In the genomic region with DNA sequence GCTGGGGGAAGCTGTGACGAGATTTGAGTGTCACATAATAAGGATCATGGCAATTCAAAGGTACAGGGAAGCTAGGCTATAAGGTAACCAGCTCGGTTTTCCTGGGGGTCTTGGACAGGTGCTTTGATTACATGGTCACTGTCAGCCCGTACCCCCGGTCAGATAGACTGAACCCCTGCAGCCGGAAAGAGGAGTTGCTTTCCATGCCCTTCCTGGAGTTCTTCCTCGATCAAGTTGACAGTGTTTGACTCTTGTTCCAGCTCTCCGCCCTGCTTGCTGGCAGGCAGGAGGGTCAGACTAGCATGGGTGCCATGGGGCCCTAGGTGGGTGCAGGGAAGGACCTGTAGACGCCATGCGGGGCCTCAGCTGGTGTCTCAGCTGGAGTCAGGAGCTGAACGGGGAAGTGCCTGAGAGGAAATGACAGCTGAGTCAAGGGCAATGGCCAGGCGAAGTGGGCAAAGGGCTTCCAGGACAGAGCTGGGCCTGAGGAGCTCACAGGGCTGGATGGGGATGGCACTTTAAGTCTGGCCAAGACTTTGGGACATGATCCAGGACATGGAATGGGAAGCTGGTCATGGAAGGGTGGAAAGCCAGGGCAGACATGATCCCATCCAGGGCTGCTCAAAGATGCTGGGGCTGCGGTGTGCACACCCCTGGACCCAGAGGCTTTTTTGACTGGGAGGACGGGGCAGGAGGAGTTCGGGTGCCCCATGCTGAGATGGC, we compare ENCODE assay signal across 8 cellular contexts. TPM values are rescaled to one million over a fixed set of nuclear protein-coding genes. Genes with fewer than 3 reads are reported as not detected.
DNase-seq lines count a peak whose midpoint lies in the region; ATAC-seq and TF ChIP-seq lines count a peak whose summit lies in the region.

No MANE protein-coding gene starts in this region.

- H3K4me3 ChIP-seq in HCT116 (replicated peaks in 1 of 2; ENCODE audit: low read depth in 1 of 2, low read length in 2 of 2) (peak overlapping the region; percentile 46 to 75), RWPE2 (ENCODE audit: severe bottlenecking) (no peak overlapping the region), fibroblast of the aortic adventitia (ENCODE audit: low read depth, low read length) (peak overlapping the region; percentile 88), skin epidermis (peak overlapping the region in 1 of 7 experiments; percentile 71)

- POLR2A ChIA-PET in HCT116 (lab: Charles Lee) = interaction anchor here (0.9 kb wide), 1 partner anchor 11 kb away, joined by 3 read pairs; no protein-coding TSS in a partner anchor

- TF ChIP-seq RAD21 in HCT116 (IDR thresholded peaks at IDR 0.05; ENCODE audit: low read depth) = no peak

- no peak overlapping the region for H2AFZ ChIP-seq in HCT116 (ENCODE audit: low read depth, low read length, poor library complexity, severe bottlenecking)

- peak overlapping the region; percentile 85 for H3K4me2 ChIP-seq in HCT116 (ENCODE audit: low read length)

- no peaks in the 10 kb centered on the region for H3K9me3 ChIP-seq in HCT116 (ENCODE audit: control insufficient read depth in 1 of 2, insufficient read depth in 1 of 2, low read depth in 1 of 2, low read length in 2 of 2)
- no peaks in the 10 kb centered on the region for H3K9me3 ChIP-seq in RWPE2 (ENCODE audit: severe bottlenecking)

- TF ChIP-seq CTCF in HCT116 (IDR thresholded peaks at IDR 0.05 in 2 of 3, conservative IDR thresholded peaks at IDR 0.05 in 1 of 3; ENCODE audit: borderline replicate concordance in 1 of 3, insufficient read depth in 1 of 3, low read depth in 2 of 3, low read length in 2 of 3) (no peak), RWPE2 (IDR thresholded peaks at IDR 0.05; ENCODE audit: poor library complexity, severe bottlenecking) (no peak), fibroblast of the aortic adventitia (IDR thresholded peaks at IDR 0.05; ENCODE audit: insufficient read depth, low read length) (no peak)

- no peaks in the 10 kb centered on the region for H3K36me3 ChIP-seq in HCT116 (ENCODE audit: control insufficient read depth in 1 of 2, insufficient read depth in 2 of 2, low read length in 2 of 2)
- H3K36me3 ChIP-seq in RWPE2 (ENCODE audit: low read depth) = peaks cover 7% of the 10 kb centered on the region

- no TSS peak for BruUV-seq in HCT116 (replicated peaks; lab: Mats Ljungman, UMichigan)

- RAD21 ChIA-PET in HCT116 (lab: Charles Lee; ENCODE audit: low non-redundant PET in 1 of 2, low total read pairs in 2 of 2, uncharacterized antibody in 2 of 2, unreplicated experiment in 2 of 2) = no interaction called here

- no peak for TF ChIP-seq POLR2A in HCT116 (IDR thresholded peaks at IDR 0.05; ENCODE audit: borderline replicate concordance, extremely low read depth, insufficient read depth, insufficient read length)

- intact Hi-C loops in HCT116 (cut with micrococcal nuclease) = loop anchor here (10.0 kb wide), 1 partner anchor 421 kb away; the partner anchor contains the start of gene RPL10

- H4K20me1 ChIP-seq in HCT116 (ENCODE audit: insufficient read depth) = no peaks in the 10 kb centered on the region

- ATAC-seq in HCT116 = no peak
- ATAC-seq in RWPE2 (ENCODE audit: low read depth) = no peak

- H3K27ac ChIP-seq in HCT116 (ENCODE audit: low read depth, low read length) (peak overlapping the region; percentile 90), RWPE2 (ENCODE audit: poor library complexity, severe bottlenecking) (peak overlapping the region; percentile 92), skin epidermis (peak overlapping the region in 19 of 21 experiments; percentile 13 to 100 (median 96))

- H3K9ac ChIP-seq in HCT116 (ENCODE audit: low read length) = peak overlapping the region; percentile 95

- CTCF ChIA-PET in HCT116 (lab: Charles Lee) = no interaction called here

- peaks cover 29% of the 10 kb centered on the region for H3K79me2 ChIP-seq in HCT116 (ENCODE audit: insufficient read depth, low read length)

- no peaks in the 10 kb centered on the region for H3K9me2 ChIP-seq in HCT116 (ENCODE audit: insufficient read depth)

- peaks cover 9 to 23% of the 10 kb centered on the region in 2 experiments for H3K4me1 ChIP-seq in HCT116 (ENCODE audit: control insufficient read depth in 1 of 2, insufficient read depth in 2 of 2, low read length in 2 of 2)
- H3K4me1 ChIP-seq in RWPE2 (ENCODE audit: insufficient read depth, poor library complexity, severe bottlenecking) = no peaks in the 10 kb centered on the region

- H3K27me3 ChIP-seq in HCT116 (ENCODE audit: insufficient read depth, low read length) (no peaks in the 10 kb centered on the region), RWPE2 (ENCODE audit: insufficient read depth, poor library complexity, severe bottlenecking) (no peaks in the 10 kb centered on the region)

- DNase-seq in HCT116 (ENCODE audit: low read depth, low spot score) = no peak
- no peak for DNase-seq in RWPE2 (ENCODE audit: low spot score)
- DNase-seq in fibroblast of the aortic adventitia (ENCODE audit: low read depth) = no peak
- no peak for DNase-seq in retina
- no peak for DNase-seq in GM19240 (ENCODE audit: insufficient read length, low spot score)
- no peak for DNase-seq in DMS79 (lab: John Stamatoyannopoulos, UW)
- DNase-seq in superior temporal gyrus (ENCODE audit: extremely low spot score) = no peak

TF ChIP-seq in HCT116, 20 proteins besides CTCF, POLR2A, EP300 and RAD21 (continues in another document):
- TF ChIP-seq TCF7L2 (IDR thresholded peaks at IDR 0.05; ENCODE audit: borderline replicate concordance, extremely low read depth, insufficient read depth, insufficient read length) (no peak), EZH2 (IDR thresholded peaks at IDR 0.05) (no peak), ZBTB33 (IDR thresholded peaks at IDR 0.05; ENCODE audit: extremely low read depth, insufficient replicate concordance, low read length) (no peak), POLR2AphosphoS5 (IDR thresholded peaks at IDR 0.05; ENCODE audit: low read depth, low read length) (no peak), EGR1 (IDR thresholded peaks at IDR 0.05; ENCODE audit: low read depth) (no peak), ATF3 (IDR thresholded peaks at IDR 0.05) (no peak), EZH2phosphoT487 (IDR thresholded peaks at IDR 0.05; ENCODE audit: borderline replicate concordance) (no peak), ZFX (IDR thresholded peaks at IDR 0.05) (no peak), ELF1 (IDR thresholded peaks at IDR 0.05; ENCODE audit: borderline replicate concordance, low read depth) (no peak), SIN3A (IDR thresholded peaks at IDR 0.05; ENCODE audit: low read depth) (no peak)
- TF ChIP-seq, protein P1, sequence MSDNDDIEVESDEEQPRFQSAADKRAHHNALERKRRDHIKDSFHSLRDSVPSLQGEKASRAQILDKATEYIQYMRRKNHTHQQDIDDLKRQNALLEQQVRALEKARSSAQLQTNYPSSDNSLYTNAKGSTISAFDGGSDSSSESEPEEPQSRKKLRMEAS (IDR thresholded peaks at IDR 0.05) = no peak

RNA-seq across cellular contexts. Expression of gene TMEM187, which starts 1.6 kb away (rescaled TPM):
- total RNA-seq in HCT116 (2021; ENCODE audit: unreplicated experiment) = 12.6 TPM
- 7.5 and 9.6 TPM in 2 replicates for polyA plus RNA-seq in HCT116 (2012)
- total RNA-seq in fibroblast of the aortic adventitia (ENCODE audit: low replicate concordance) = 5.3 and 7.5 TPM in 2 replicates

RNA-seq across cellular contexts. Expression of gene HCFC1, which starts 2.5 kb away (rescaled TPM):
- total RNA-seq in HCT116 (2021; ENCODE audit: unreplicated experiment) = 72.8 TPM
- polyA plus RNA-seq in HCT116 (2012) = 30.8 and 35.3 TPM in 2 replicates
- 16.4 and 34.5 TPM in 2 replicates for total RNA-seq in fibroblast of the aortic adventitia (ENCODE audit: low replicate concordance)

RNA-seq across cellular contexts. Expression of gene RENBP, which starts 29.7 kb away (rescaled TPM):
- total RNA-seq in HCT116 (2021; ENCODE audit: unreplicated experiment) (1.3 TPM), fibroblast of the aortic adventitia (ENCODE audit: low replicate concordance) (0.45 and 5.6 TPM in 2 replicates)
- polyA plus RNA-seq in HCT116 (2012) = 0.30 and 0.52 TPM in 2 replicates

RNA-seq across cellular contexts. Expression of gene NAA10, which starts 39.3 kb away (rescaled TPM):
- total RNA-seq in HCT116 (2021; ENCODE audit: unreplicated experiment) (124 TPM), fibroblast of the aortic adventitia (ENCODE audit: low replicate concordance) (25.8 and 84.7 TPM in 2 replicates)
- 135 and 156 TPM in 2 replicates for polyA plus RNA-seq in HCT116 (2012)

RNA-seq across cellular contexts. Expression of gene IRAK1, which starts 45.5 kb away (rescaled TPM):
- total RNA-seq in HCT116 (2021; ENCODE audit: unreplicated experiment) (92.3 TPM), fibroblast of the aortic adventitia (ENCODE audit: low replicate concordance) (37.1 and 80.5 TPM in 2 replicates)
- 104 and 125 TPM in 2 replicates for polyA plus RNA-seq in HCT116 (2012)
